18 cellular contexts compared by ENCODE assay signal in genomic region chr4:19319607-19320006, GRCh38.
A peak's percentile ranks its signal among the peaks of the same experiment; 100 is the strongest.
DNase-seq lines count a peak whose midpoint lies in the region; ATAC-seq and TF ChIP-seq lines count a peak whose summit lies in the region.
"Had no signal": no experiment of that assay in that cellular context is flagged by ENCODE, and none has a peak within 500 bp of the region (broad histone marks: within the 10 kb centered on the region; RNA-seq: fewer than 3 reads in every experiment).

No MANE protein-coding gene starts in this region.

- no peak overlapping the region for H3K4me3 Mint-ChIP-seq in chondrocyte (ENCODE audit: unreplicated experiment)
- H3K4me3 Mint-ChIP-seq: CD14-positive monocyte had no signal

- H3K4me1 Mint-ChIP-seq in chondrocyte (ENCODE audit: low read depth) = no peaks in the 10 kb centered on the region
- H3K4me1 Mint-ChIP-seq: CD14-positive monocyte had no signal

- no peaks in the 10 kb centered on the region for H3K27me3 Mint-ChIP-seq in chondrocyte (ENCODE audit: low read depth)

- TF ChIP-seq CTCF in chondrocyte (IDR thresholded peaks at IDR 0.05) = no peak

- no peak overlapping the region for H3K27ac Mint-ChIP-seq in chondrocyte (ENCODE audit: unreplicated experiment)
- H3K27ac Mint-ChIP-seq: CD14-positive monocyte had no signal

- peak; percentile 33 for DNase-seq in NCI-H1092 (lab: John Stamatoyannopoulos, UW)
- DNase-seq in NCI-H2081 treated with DMSO at 0.1 percent for 48 hours (lab: John Stamatoyannopoulos, UW) = peak; percentile 76
- DNase-seq in NCI-H774 (lab: John Stamatoyannopoulos, UW) = peak; percentile 41
- DNase-seq in iPS-NIHi11 (ENCODE audit: low spot score) = peak; percentile 10
- DNase-seq in NCI-H2171 treated with DMSO at 0.1 percent for 48 hours (lab: John Stamatoyannopoulos, UW) = no peak
- no peak for DNase-seq in chondrocyte (ENCODE audit: low spot score)
- DNase-seq in kidney glomerular epithelial cell (lab: John Stamatoyannopoulos, UW) = no peak
- DNase-seq: ACHN; AML-193; DMS 273 treated with DMSO at 0.1 percent for 48 hours; DND-41; IMR-90; NCI-H1694 treated with DMSO at 0.1 percent for 48 hours; NCI-H524; NK-92 treated with Interleukin-12 subunit alpha and Interleukin-12 subunit beta, amount 100 ng/mL, for 24 hours; SHP77 had no signal

- no peaks in the 10 kb centered on the region for H3K9me3 Mint-ChIP-seq in chondrocyte (ENCODE audit: low read depth)

- ATAC-seq in HG03378 (IDR thresholded peaks at IDR 0.05; ENCODE audit: unreplicated experiment) = no peak

- no peaks in the 10 kb centered on the region for H3K36me3 Mint-ChIP-seq in chondrocyte (ENCODE audit: low read depth)
- H3K36me3 Mint-ChIP-seq: CD14-positive monocyte had no signal

Comparison
In these comparisons a context has a peak if more than half of its experiments do, and no peak if none do; other contexts are left out.
1. DNase-seq: peak in NCI-H1092 (single experiment), NCI-H2081 treated with DMSO at 0.1 percent for 48 hours (single experiment), NCI-H774 (single experiment) and iPS-NIHi11 (single experiment); none in NCI-H2171 treated with DMSO at 0.1 percent for 48 hours (single experiment), chondrocyte (single experiment) and kidney glomerular epithelial cell (single experiment).